Comparison of ENCODE assay signal across 8 cellular contexts in the genomic region with DNA sequence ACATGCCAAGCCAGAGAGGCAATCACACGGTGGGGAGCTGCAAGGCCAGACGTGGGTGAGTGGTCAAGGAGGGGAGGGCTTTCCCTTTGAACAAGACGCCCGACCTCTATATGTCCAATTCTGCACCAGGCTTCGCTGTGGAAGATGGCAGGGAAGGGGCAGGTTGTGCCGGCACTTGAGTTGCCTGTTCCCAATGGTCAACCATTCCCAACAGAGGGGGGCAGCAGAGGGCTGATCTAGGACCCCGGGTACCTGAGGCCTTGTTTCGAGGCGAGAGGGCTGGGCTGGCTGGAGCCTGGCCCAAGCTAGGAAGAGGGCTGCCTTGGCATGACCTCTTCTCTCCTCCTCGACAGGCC.
DNase-seq lines count a peak whose midpoint lies in the region; ATAC-seq and TF ChIP-seq lines count a peak whose summit lies in the region.

No MANE protein-coding gene starts in this region.

- DNase-seq in NCI-H2081 (lab: John Stamatoyannopoulos, UW) (peak; percentile 43 to 61), NCI-H2081 treated with DMSO at 0.1 percent for 48 hours (lab: John Stamatoyannopoulos, UW) (no peak), PC-3 (peak; percentile 58), breast epithelium (ENCODE audit: low spot score in 2 of 2) (no peak), H4 (ENCODE audit: low spot score) (no peak)

- no peak overlapping the region for H3K4me2 ChIP-seq in PC-3 (ENCODE audit: low read length)

- no TSS peak for BruUV-seq in PC-3 (replicated peaks; lab: Mats Ljungman, UMichigan)

- no peaks in the 10 kb centered on the region for H3K79me2 ChIP-seq in PC-3 (ENCODE audit: low read length)

- no peak overlapping the region for H3K4me3 ChIP-seq in PC-3 (ENCODE audit: low read length)
- no peak overlapping the region for H3K4me3 ChIP-seq in breast epithelium
- H3K4me3 ChIP-seq in liver (ENCODE audit: low read depth in 1 of 3, low read length in 3 of 3): no peak overlapping the region

- H3K9me2 ChIP-seq in PC-3 (replicated peaks; ENCODE audit: low read length): no peaks in the 10 kb centered on the region

- POLR2A ChIA-PET in PC-3 (lab: Charles Lee; ENCODE audit: unreplicated experiment): no interaction called here

- WGBS in liver: 44% methylated on average over 10 of the region's 10 CpGs

- H3K36me3 ChIP-seq in PC-3 (ENCODE audit: low read depth, low read length) (no peaks in the 10 kb centered on the region), breast epithelium (no peaks in the 10 kb centered on the region), liver (ENCODE audit: control insufficient read depth in 4 of 4, insufficient read depth in 3 of 4, low read depth in 1 of 4, low read length in 3 of 4) (no peaks in the 10 kb centered on the region)

- H3K27me3 ChIP-seq in PC-3 (ENCODE audit: low read length) (no peaks in the 10 kb centered on the region), breast epithelium (no peaks in the 10 kb centered on the region), liver (ENCODE audit: control insufficient read depth in 4 of 4, insufficient read depth in 4 of 4, low read length in 3 of 4) (no peaks in the 10 kb centered on the region)

- CTCF ChIA-PET in PC-3 (lab: Charles Lee): no interaction called here

- TF ChIP-seq CTCF in PC-3 (conservative IDR thresholded peaks at IDR 0.05; ENCODE audit: low read depth, low read length): peak; percentile 64
- peak in 2 of 3 donors; percentile 23 to 45 for TF ChIP-seq CTCF in breast epithelium (IDR thresholded peaks at IDR 0.05)
- peak; percentile 41 for TF ChIP-seq CTCF in liver (IDR thresholded peaks at IDR 0.05; ENCODE audit: low read depth, low read length, missing input control)

- intact Hi-C loops in PC-3 (cut with micrococcal nuclease) (loop anchor here (2.0 kb wide), 1 partner anchor 43 kb away; no protein-coding TSS in a partner anchor), breast epithelium (cut with DNase I; ENCODE audit: low total_unique reads) (no loop called here)

- ATAC-seq in PC-3 (no peak), GM21390 (IDR thresholded peaks at IDR 0.05; ENCODE audit: unreplicated experiment) (no peak), HG02870 (IDR thresholded peaks at IDR 0.05; ENCODE audit: unreplicated experiment) (no peak)

- H3K4me1 ChIP-seq in PC-3 (ENCODE audit: insufficient read depth, low read length) (peaks cover 22% of the 10 kb centered on the region), breast epithelium (no peaks in the 10 kb centered on the region), liver (ENCODE audit: control insufficient read depth in 4 of 4, insufficient read depth in 4 of 4, low read length in 3 of 4) (no peaks in the 10 kb centered on the region)

- H3K9me3 ChIP-seq in PC-3 (ENCODE audit: low read length) (no peaks in the 10 kb centered on the region), breast epithelium (no peaks in the 10 kb centered on the region), liver (ENCODE audit: control insufficient read depth in 4 of 4, low read length in 3 of 4) (no peaks in the 10 kb centered on the region)

- H4K20me1 ChIP-seq in PC-3 (ENCODE audit: low read length): no peaks in the 10 kb centered on the region

- no peak overlapping the region for H2AFZ ChIP-seq in PC-3 (ENCODE audit: low read length)

- H3K9ac ChIP-seq in PC-3 (ENCODE audit: low read length) (no peak overlapping the region), liver (ENCODE audit: low read depth in 1 of 2, low read length in 2 of 2) (no peak overlapping the region)

- H3K27ac ChIP-seq in PC-3 (ENCODE audit: low read length): no peak overlapping the region
- H3K27ac ChIP-seq in breast epithelium: no peak overlapping the region
- H3K27ac ChIP-seq in liver (ENCODE audit: low read depth in 1 of 2, low read length in 2 of 2): no peak overlapping the region

- no peak for TF ChIP-seq POLR2A in breast epithelium (IDR thresholded peaks at IDR 0.05)

- peak; percentile 72 to 76 for TF ChIP-seq RAD21 in liver (IDR thresholded peaks at IDR 0.05)

- H3F3A ChIP-seq in PC-3 (ENCODE audit: low read length, unreplicated experiment): peaks cover 3% of the 10 kb centered on the region

TF ChIP-seq in liver, 16 proteins besides CTCF, POLR2A, EP300 and RAD21:
- TF ChIP-seq FOXA1 (IDR thresholded peaks at IDR 0.05) (no peak), HNF4A (conservative IDR thresholded peaks at IDR 0.05) (no peak), RXRA (IDR thresholded peaks at IDR 0.05) (no peak), FOXA2 (IDR thresholded peaks at IDR 0.05) (no peak), EGR1 (IDR thresholded peaks at IDR 0.05; ENCODE audit: low read depth in 2 of 2) (no peak)
- TF ChIP-seq, protein P1, sequence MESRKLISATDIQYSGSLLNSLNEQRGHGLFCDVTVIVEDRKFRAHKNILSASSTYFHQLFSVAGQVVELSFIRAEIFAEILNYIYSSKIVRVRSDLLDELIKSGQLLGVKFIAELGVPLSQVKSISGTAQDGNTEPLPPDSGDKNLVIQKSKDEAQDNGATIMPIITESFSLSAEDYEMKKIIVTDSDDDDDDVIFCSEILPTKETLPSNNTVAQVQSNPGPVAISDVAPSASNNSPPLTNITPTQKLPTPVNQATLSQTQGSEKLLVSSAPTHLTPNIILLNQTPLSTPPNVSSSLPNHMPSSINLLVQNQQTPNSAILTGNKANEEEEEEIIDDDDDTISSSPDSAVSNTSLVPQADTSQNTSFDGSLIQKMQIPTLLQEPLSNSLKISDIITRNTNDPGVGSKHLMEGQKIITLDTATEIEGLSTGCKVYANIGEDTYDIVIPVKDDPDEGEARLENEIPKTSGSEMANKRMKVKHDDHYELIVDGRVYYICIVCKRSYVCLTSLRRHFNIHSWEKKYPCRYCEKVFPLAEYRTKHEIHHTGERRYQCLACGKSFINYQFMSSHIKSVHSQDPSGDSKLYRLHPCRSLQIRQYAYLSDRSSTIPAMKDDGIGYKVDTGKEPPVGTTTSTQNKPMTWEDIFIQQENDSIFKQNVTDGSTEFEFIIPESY (IDR thresholded peaks at IDR 0.05): no peak
- TF ChIP-seq, protein P2, sequence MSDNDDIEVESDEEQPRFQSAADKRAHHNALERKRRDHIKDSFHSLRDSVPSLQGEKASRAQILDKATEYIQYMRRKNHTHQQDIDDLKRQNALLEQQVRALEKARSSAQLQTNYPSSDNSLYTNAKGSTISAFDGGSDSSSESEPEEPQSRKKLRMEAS (IDR thresholded peaks at IDR 0.05): no peak

Comparison
In these comparisons a context has a peak if more than half of its experiments do, and no peak if none do; other contexts are left out.
1. DNase-seq: peak in NCI-H2081 (2 of 2) and PC-3 (single experiment); none in NCI-H2081 treated with DMSO at 0.1 percent for 48 hours (single experiment), breast epithelium (0 of 2) and H4 (single experiment).
2. Peak in every context shown above with its lines, with median percentiles within 50 percentile points of each other: CTCF ChIP-seq.